7 cellular contexts compared by ENCODE assay signal in genomic region chr1:84271452-84272273, GRCh38. TPM values are rescaled to one million over a fixed set of nuclear protein-coding genes. Genes with fewer than 3 reads are reported as not detected.
DNase-seq lines count a peak whose midpoint lies in the region; ATAC-seq, FAIRE-seq and TF ChIP-seq lines count a peak whose summit lies in the region.

No MANE protein-coding gene starts in this region.

- WGBS in H9 (ENCODE audit: extremely low coverage, insufficient read length, low lambda C conversion rate), result no CpG with 5 or more reads among the region's 7 CpGs
- WGBS in neuronal stem cell (ENCODE audit: extremely low coverage in 2 of 2, insufficient read length in 2 of 2, insufficient replicate concordance in 1 of 2), 2 donors, result no CpG with 5 or more reads among the region's 7 CpGs

- H3K9me3 ChIP-seq in H9 (ENCODE audit: control insufficient read depth, low read depth, low read length) (no peaks in the 10 kb centered on the region), astrocyte (ENCODE audit: insufficient read depth, low read depth, low read length) (no peaks in the 10 kb centered on the region), neuronal stem cell (replicated peaks in 1 of 2; ENCODE audit: control insufficient read depth in 2 of 2, insufficient read depth in 1 of 2, low read depth in 1 of 2, low read length in 2 of 2) (no peaks in the 10 kb centered on the region)

- H2BK20ac ChIP-seq in H9 (ENCODE audit: low read depth, low read length, poor library complexity, severe bottlenecking), result no peak overlapping the region

- H3K4me1 ChIP-seq in H9 (ENCODE audit: insufficient read depth, low read length) (no peaks in the 10 kb centered on the region; the same call in 1 of the 2 replicates), astrocyte (ENCODE audit: insufficient read depth, low read length) (peaks cover 11% of the 10 kb centered on the region), neuronal stem cell (ENCODE audit: control insufficient read depth in 2 of 2, insufficient read depth in 1 of 2, low read depth in 1 of 2, low read length in 2 of 2) (peaks cover 2 to 6% of the 10 kb centered on the region in 2 donors)

- H4K5ac ChIP-seq in H9 (ENCODE audit: insufficient read length, low read depth, low read length), result no peak overlapping the region

- H2BK120ac ChIP-seq in H9 (ENCODE audit: low read depth, low read length, poor library complexity, severe bottlenecking), result no peak overlapping the region
- no peak overlapping the region for H2BK120ac ChIP-seq in neuronal stem cell (ENCODE audit: low read depth, low read length)

- peaks cover 17% of the 10 kb centered on the region for H3K27me3 Mint-ChIP-seq in H9 (ENCODE audit: low read depth)
- H3K27me3 Mint-ChIP-seq in astrocyte (ENCODE audit: low read depth, unreplicated experiment), result peaks cover 3% of the 10 kb centered on the region

- peak; percentile 94 for ATAC-seq in GM18520 (IDR thresholded peaks at IDR 0.05; ENCODE audit: unreplicated experiment)

- no peak overlapping the region for H3K9ac ChIP-seq in H9 (ENCODE audit: extremely low read depth, insufficient read length, low read length)
- no peak overlapping the region for H3K9ac ChIP-seq in astrocyte (ENCODE audit: low read length)
- no peak overlapping the region for H3K9ac ChIP-seq in neuronal stem cell (ENCODE audit: low read depth, low read length, poor library complexity)

- DNase-seq in H9 (no peak), LHCN-M2 (ENCODE audit: low read depth) (peak; percentile 11), astrocyte (ENCODE audit: low read depth) (peak; percentile 65), neuronal stem cell (ENCODE audit: low spot score) (no peak), NCI-H1048 (lab: John Stamatoyannopoulos, UW) (no peak), cortex of kidney (lab: John Stamatoyannopoulos, UW) (no peak)

- H3K23ac ChIP-seq in H9 (ENCODE audit: insufficient read length, low read depth, low read length) (no peak overlapping the region), neuronal stem cell (ENCODE audit: low read depth, low read length, poor library complexity) (no peak overlapping the region)

- H3K36me3 Mint-ChIP-seq in H9 (ENCODE audit: insufficient read depth in 1 of 3, low read depth in 3 of 3), result no peaks in the 10 kb centered on the region
- no peaks in the 10 kb centered on the region for H3K36me3 Mint-ChIP-seq in astrocyte (ENCODE audit: low read depth, unreplicated experiment)

- TF ChIP-seq CTCF in H9 (conservative IDR thresholded peaks at IDR 0.05) (no peak), astrocyte (IDR thresholded peaks at IDR 0.05; ENCODE audit: insufficient read depth, low read depth, low read length) (no peak)

- H3K4me3 ChIP-seq in astrocyte (ENCODE audit: insufficient read depth, low read depth, low read length) (peak overlapping the region; percentile 25), neuronal stem cell (ENCODE audit: low read length in 2 of 2) (no peak overlapping the region)

- H3K4ac ChIP-seq in H9 (ENCODE audit: low read depth, low read length) (no peak overlapping the region), neuronal stem cell (ENCODE audit: low read length) (no peak overlapping the region)

- no peak overlapping the region for H2AK5ac ChIP-seq in H9 (ENCODE audit: insufficient read length, low read length)
- no peak overlapping the region for H2AK5ac ChIP-seq in neuronal stem cell (ENCODE audit: low read depth, low read length)

- H3T11ph ChIP-seq in H9 (ENCODE audit: low read length), result no peak overlapping the region

- H3K36me3 ChIP-seq in astrocyte (ENCODE audit: insufficient read depth, low read length) (no peaks in the 10 kb centered on the region), neuronal stem cell (replicated peaks in 1 of 2; ENCODE audit: control insufficient read depth in 2 of 2, insufficient read depth in 2 of 2, low read length in 2 of 2) (no peaks in the 10 kb centered on the region)

- no peak overlapping the region for H3K4me3 Mint-ChIP-seq in H9
- H3K4me3 Mint-ChIP-seq in astrocyte (ENCODE audit: unreplicated experiment), result no peak overlapping the region

- no peak overlapping the region for H3K27ac ChIP-seq in H9 (ENCODE audit: insufficient read length, low read depth, low read length)
- no peak overlapping the region for H3K27ac ChIP-seq in astrocyte (ENCODE audit: low read depth, low read length)
- H3K27ac ChIP-seq in neuronal stem cell (replicated peaks; ENCODE audit: low read length), result peak overlapping the region; percentile 19

- H3K23me2 ChIP-seq in H9 (ENCODE audit: insufficient read length, low read depth, low read length, poor library complexity, severe bottlenecking), result no peaks in the 10 kb centered on the region

- H2AFZ ChIP-seq in H9 (ENCODE audit: low read length) (no peak overlapping the region), astrocyte (ENCODE audit: low read depth, low read length) (peak overlapping the region; percentile 24), neuronal stem cell (ENCODE audit: low read length) (peak overlapping the region; percentile 79)

- H3K56ac ChIP-seq in H9 (ENCODE audit: insufficient read length, low read depth, low read length), result no peak overlapping the region

- no peak overlapping the region for H4K91ac ChIP-seq in H9 (ENCODE audit: insufficient read length, low read depth, low read length)
- no peak overlapping the region for H4K91ac ChIP-seq in neuronal stem cell (ENCODE audit: low read depth, low read length, poor library complexity)

- H3K79me2 ChIP-seq in H9 (ENCODE audit: insufficient read depth, low read length), result no peaks in the 10 kb centered on the region
- H3K79me2 ChIP-seq in astrocyte (ENCODE audit: insufficient read depth, low read length), result no peaks in the 10 kb centered on the region

- H3K27ac Mint-ChIP-seq in H9, result peak overlapping the region in 2 of 3 experiments; percentile 41 to 59; a peak in 4 of 7 replicates
- peak overlapping the region; percentile 60 for H3K27ac Mint-ChIP-seq in astrocyte (ENCODE audit: unreplicated experiment)

- H2BK5ac ChIP-seq in H9 (ENCODE audit: insufficient read length, low read length), result no peak overlapping the region
- no peak overlapping the region for H2BK5ac ChIP-seq in neuronal stem cell (ENCODE audit: low read length)

- H2BK12ac ChIP-seq in H9 (ENCODE audit: insufficient read length, low read depth, low read length) (no peak overlapping the region), neuronal stem cell (ENCODE audit: low read length) (no peak overlapping the region)

- no peak overlapping the region for H2BK15ac ChIP-seq in H9 (ENCODE audit: low read depth, low read length)
- no peak overlapping the region for H2BK15ac ChIP-seq in neuronal stem cell (ENCODE audit: low read length)

- FAIRE-seq in astrocyte (lab: Jason Lieb, UNC), result no peak

- no peak overlapping the region for H4K8ac ChIP-seq in H9 (replicated peaks; ENCODE audit: insufficient read length, low read depth, low read length)
- H4K8ac ChIP-seq in neuronal stem cell (ENCODE audit: low read depth, low read length), result no peak overlapping the region

- H3K14ac ChIP-seq in H9 (ENCODE audit: insufficient read depth, low read length) (no peak overlapping the region), neuronal stem cell (ENCODE audit: low read length) (no peak overlapping the region)

- H3K9me3 Mint-ChIP-seq in H9 (no peaks in the 10 kb centered on the region; a peak in 1 of 5 replicates), astrocyte (ENCODE audit: unreplicated experiment) (no peaks in the 10 kb centered on the region)

- H3K4me2 ChIP-seq in H9 (ENCODE audit: insufficient read depth, insufficient read length, low read length) (no peak overlapping the region), astrocyte (ENCODE audit: low read length) (peak overlapping the region; percentile 73), neuronal stem cell (ENCODE audit: insufficient read depth, low read length, poor library complexity, severe bottlenecking) (no peak overlapping the region)

- H3K18ac ChIP-seq in H9 (ENCODE audit: insufficient read length, low read depth, low read length) (no peak overlapping the region), neuronal stem cell (ENCODE audit: low read length) (no peak overlapping the region)

- H4K20me1 ChIP-seq in H9 (ENCODE audit: control insufficient read depth, insufficient read depth, insufficient read length) (no peaks in the 10 kb centered on the region), astrocyte (ENCODE audit: insufficient read depth, low read length) (no peaks in the 10 kb centered on the region)

- H3K79me1 ChIP-seq in H9 (ENCODE audit: insufficient read depth, low read depth, low read length, poor library complexity, severe bottlenecking), result no peaks in the 10 kb centered on the region
- no peaks in the 10 kb centered on the region for H3K79me1 ChIP-seq in neuronal stem cell (ENCODE audit: low read depth, low read length)

- H3K27me3 ChIP-seq in H9 (ENCODE audit: insufficient read depth, low read length), result no peaks in the 10 kb centered on the region
- H3K27me3 ChIP-seq in astrocyte (ENCODE audit: insufficient read depth, low read length), result no peaks in the 10 kb centered on the region
- H3K27me3 ChIP-seq in neuronal stem cell (ENCODE audit: control insufficient read depth in 3 of 3, insufficient read depth in 3 of 3, low read depth in 1 of 3, low read length in 3 of 3), result peaks cover 0 to 3% (median 0%) of the 10 kb centered on the region in 3 experiments

- H3K4me1 Mint-ChIP-seq in H9 (peaks cover 23% of the 10 kb centered on the region in 2 experiments), astrocyte (ENCODE audit: low read depth, unreplicated experiment) (peaks cover 20% of the 10 kb centered on the region)

RNA-seq across cellular contexts. Expression of gene SAMD13, which starts 29.8 kb away (rescaled TPM):
- 0.61 and 0.97 TPM in 2 replicates for total RNA-seq in H9 (2021)
- 0.58 and 0.98 TPM in 2 replicates for total RNA-seq in LHCN-M2 (2014; rRNA removed)
- 0.21 TPM for polyA plus RNA-seq in LHCN-M2 (2012)
- 0.93 and 1.3 TPM in 2 replicates for total RNA-seq in astrocyte
- polyA plus RNA-seq in neuronal stem cell (2013, experiment 1 of 2), result 2.6 TPM
- 2.7 TPM for polyA plus RNA-seq in neuronal stem cell (2013, experiment 2 of 2)

Comparison
In these comparisons a context has a peak if more than half of its experiments do, and no peak if none do; other contexts are left out.
1. DNase-seq: peak in LHCN-M2 (single experiment) and astrocyte (single experiment); none in H9 (single experiment), neuronal stem cell (single experiment), NCI-H1048 (single experiment) and cortex of kidney (single experiment).